ENCODE assay signal across 27 cellular contexts in the genomic region with DNA sequence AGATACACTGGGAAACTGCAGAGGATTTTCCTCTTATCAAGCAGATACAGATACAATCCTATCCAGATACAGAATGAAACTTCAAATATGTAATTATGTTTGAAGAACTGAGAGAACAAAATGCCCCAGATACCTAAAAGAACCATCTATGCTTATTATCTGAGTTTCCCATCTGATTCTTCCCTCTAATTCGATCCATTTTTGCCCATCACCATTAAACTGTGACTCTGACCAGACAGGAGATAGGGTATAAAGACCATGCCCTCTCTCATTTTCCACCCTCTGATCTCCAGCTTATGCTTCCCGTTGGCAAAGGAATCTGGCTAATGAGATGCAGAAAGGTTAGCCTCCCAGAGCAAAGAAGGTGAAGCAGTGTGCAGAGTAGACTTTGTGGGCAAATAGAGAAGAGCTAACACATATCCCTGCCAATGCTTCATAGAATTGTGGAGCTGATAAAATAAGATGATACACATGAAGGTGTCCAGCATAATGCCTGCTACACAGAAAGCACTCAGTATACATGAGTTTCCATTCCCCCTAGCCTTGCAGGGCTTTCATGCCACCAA.
DNase-seq lines count a peak whose midpoint lies in the region; ATAC-seq and TF ChIP-seq lines count a peak whose summit lies in the region.
"Had no signal": no experiment of that assay in that cellular context is flagged by ENCODE, and none has a peak within 500 bp of the region (broad histone marks: within the 10 kb centered on the region; RNA-seq: fewer than 3 reads in every experiment).

No MANE protein-coding gene starts in this region.

- 41 to 60% methylated on average over 2 of the region's 2 CpGs for WGBS in testis, 2 donors

- POLR2A ChIA-PET in PC-3 (lab: Charles Lee; ENCODE audit: unreplicated experiment) = no interaction called here

- H3K9me2 ChIP-seq in PC-3 (replicated peaks; ENCODE audit: low read length) = no peaks in the 10 kb centered on the region

- peak overlapping the region; percentile 100 for H3K27ac ChIP-seq in ACC112 (ENCODE audit: low read depth, low read length)
- H3K27ac ChIP-seq in PC-3 (ENCODE audit: low read length) = peak overlapping the region; percentile 96
- H3K27ac ChIP-seq in colonic mucosa = peak overlapping the region; percentile 58
- no peak overlapping the region for H3K27ac ChIP-seq in testis
- H3K27ac ChIP-seq in ascending aorta = no peak overlapping the region

- H3K4me2 ChIP-seq in PC-3 (ENCODE audit: low read length) = peak overlapping the region; percentile 12; the same call in 1 of the 2 replicates

- H3K79me2 ChIP-seq in ACC112 (ENCODE audit: control insufficient read depth, insufficient read depth, low read length, unreplicated experiment) (no peaks in the 10 kb centered on the region), PC-3 (ENCODE audit: low read length) (no peaks in the 10 kb centered on the region)

- H3F3A ChIP-seq in PC-3 (ENCODE audit: low read length, unreplicated experiment) = peaks cover 12% of the 10 kb centered on the region

- H3K9me3 ChIP-seq in PC-3 (ENCODE audit: low read length) (no peaks in the 10 kb centered on the region), colonic mucosa (no peaks in the 10 kb centered on the region), testis (no peaks in the 10 kb centered on the region), ascending aorta (no peaks in the 10 kb centered on the region)
- H3K9me3 ChIP-seq: esophagus squamous epithelium had no signal

- ATAC-seq in PC-3 (no peak), HG02571 (IDR thresholded peaks at IDR 0.05; ENCODE audit: unreplicated experiment) (no peak)
- ATAC-seq: Panc1; stimulated activated naive CD8-positive, alpha-beta T cell treated with anti-CD3 and anti-CD28 coated beads, Interleukin-15, amount 100 ng/mL, for 72 hours had no signal

- H3K36me3 ChIP-seq in ACC112 (ENCODE audit: insufficient read depth, low read length) (peaks cover 4% of the 10 kb centered on the region; the same call in 1 of the 2 replicates), PC-3 (ENCODE audit: low read depth, low read length) (peaks cover 4% of the 10 kb centered on the region; the same call in 1 of the 2 replicates), colonic mucosa (no peaks in the 10 kb centered on the region), testis (ENCODE audit: low read depth, missing control alignments) (no peaks in the 10 kb centered on the region), ascending aorta (no peaks in the 10 kb centered on the region)
- H3K36me3 ChIP-seq: esophagus squamous epithelium had no signal

- peaks cover 62% of the 10 kb centered on the region for H3K4me1 ChIP-seq in ACC112 (ENCODE audit: control insufficient read depth, insufficient read depth, low read length, unreplicated experiment)
- peaks cover 48% of the 10 kb centered on the region for H3K4me1 ChIP-seq in PC-3 (ENCODE audit: insufficient read depth, low read length)
- no peaks in the 10 kb centered on the region for H3K4me1 ChIP-seq in colonic mucosa
- peaks cover 9% of the 10 kb centered on the region for H3K4me1 ChIP-seq in testis
- H3K4me1 ChIP-seq in ascending aorta = peaks cover 0 to 10% of the 10 kb centered on the region in 2 donors

- intact Hi-C loops in PC-3 (cut with micrococcal nuclease) = loop anchor here (5.0 to 10.0 kb wide), 2 partner anchors 38 to 265 kb away; no protein-coding TSS in a partner anchor
- intact Hi-C loops in colonic mucosa (cut with DNase I) = no loop called here
- intact Hi-C loops in testis (cut with DNase I; ENCODE audit: low total_unique reads) = no loop called here
- intact Hi-C loops in ascending aorta (cut with DNase I) = no loop called here

- H3K27me3 ChIP-seq in ACC112 (ENCODE audit: insufficient read depth, low read length) = no peaks in the 10 kb centered on the region
- H3K27me3 ChIP-seq in PC-3 (ENCODE audit: low read length) = no peaks in the 10 kb centered on the region
- no peaks in the 10 kb centered on the region for H3K27me3 ChIP-seq in colonic mucosa
- no peaks in the 10 kb centered on the region for H3K27me3 ChIP-seq in testis
- H3K27me3 ChIP-seq in ascending aorta = no peaks in the 10 kb centered on the region
- H3K27me3 ChIP-seq: esophagus squamous epithelium had no signal

- H3K9ac ChIP-seq in PC-3 (ENCODE audit: low read length) (peak overlapping the region; percentile 21; the same call in 1 of the 2 replicates), colonic mucosa (ENCODE audit: low read depth in 2 of 2, low read length in 2 of 2) (no peak overlapping the region)

- DNase-seq in PC-3 (no peak), colonic mucosa (no peak), testis (no peak), ascending aorta (ENCODE audit: low spot score in 2 of 2) (no peak), cerebellum (ENCODE audit: low spot score) (no peak)
- DNase-seq: activated B cell treated with CpG ODN at 0.5 μM for 24 hours; activated CD4-positive, alpha-beta T cell treated with anti-CD3 and anti-CD28 coated beads, Interleukin-2, amount 50 U/mL, for 1 hour; activated effector memory CD4-positive, alpha-beta T cell treated with anti-CD3 and anti-CD28 coated beads, Interleukin-2, amount 50 U/mL, for 16 hours; activated naive CD8-positive, alpha-beta T cell treated with anti-CD3 and anti-CD28 coated beads, Interleukin-2, amount 10 ng/mL, durations not matched to agents 7 days and 5 days; activated T-cell treated with anti-CD3 and anti-CD28 coated beads, Interleukin-2, amount 50 U/mL, for 1 hour; CD8-positive, alpha-beta memory T cell; esophagus squamous epithelium; H7; hippocampal formation; NCI-H1048; NCI-H446; NCI-H748 treated with DMSO at 0.1 percent for 48 hours; nephron progenitor cell; retina; SIG-M5; stimulated activated CD4-positive, alpha-beta T cell treated with anti-CD3 and anti-CD28 coated beads, Interleukin-2, amount 100 ng/mL, for 48 hours; stimulated activated naive CD8-positive, alpha-beta T cell treated with anti-CD3 and anti-CD28 coated beads, Interleukin-15, amount 100 ng/mL, for 72 hours had no signal

- H2AFZ ChIP-seq in ACC112 (ENCODE audit: low read length, unreplicated experiment) = peak overlapping the region; percentile 50
- no peak overlapping the region for H2AFZ ChIP-seq in PC-3 (ENCODE audit: low read length)

- BruUV-seq in PC-3 (replicated peaks; lab: Mats Ljungman, UMichigan) = no TSS peak

- no peaks in the 10 kb centered on the region for H3K9me3 Mint-ChIP-seq in nephron
- H3K9me3 Mint-ChIP-seq: activated B cell treated with CpG ODN at 0.5 μM for 24 hours; activated naive CD8-positive, alpha-beta T cell treated with anti-CD3 and anti-CD28 coated beads, Interleukin-2, amount 10 ng/mL, durations not matched to agents 7 days and 5 days; nephron progenitor cell had no signal

- CTCF ChIA-PET in PC-3 (lab: Charles Lee) = interaction anchor here (0.7 kb wide), 1 partner anchor 131 kb away, joined by 5 read pairs; a partner anchor contains a TSS

- H3K27me3 Mint-ChIP-seq in nephron (ENCODE audit: low read depth) = no peaks in the 10 kb centered on the region
- H3K27me3 Mint-ChIP-seq: activated B cell treated with CpG ODN at 0.5 μM for 24 hours; activated naive CD8-positive, alpha-beta T cell treated with anti-CD3 and anti-CD28 coated beads, Interleukin-2, amount 10 ng/mL, durations not matched to agents 7 days and 5 days; CD8-positive, alpha-beta memory T cell had no signal

- TF ChIP-seq CTCF in PC-3 (conservative IDR thresholded peaks at IDR 0.05; ENCODE audit: low read depth, low read length) = no peak
- TF ChIP-seq CTCF in colonic mucosa (IDR thresholded peaks at IDR 0.05) = no peak
- no peak for TF ChIP-seq CTCF in nephron (IDR thresholded peaks at IDR 0.05; ENCODE audit: unreplicated experiment in 3 of 3)
- TF ChIP-seq CTCF in testis (IDR thresholded peaks at IDR 0.05) = no peak
- no peak for TF ChIP-seq CTCF in ascending aorta (IDR thresholded peaks at IDR 0.05)

- TF ChIP-seq POLR2A in testis (IDR thresholded peaks at IDR 0.05) = no peak

- H3K36me3 Mint-ChIP-seq in nephron (ENCODE audit: low read depth) = no peaks in the 10 kb centered on the region
- H3K36me3 Mint-ChIP-seq: activated naive CD8-positive, alpha-beta T cell treated with anti-CD3 and anti-CD28 coated beads, Interleukin-2, amount 10 ng/mL, durations not matched to agents 7 days and 5 days; CD8-positive, alpha-beta memory T cell had no signal

- H3K27ac Mint-ChIP-seq in nephron = peak overlapping the region; percentile 92 to 96 (median 95)
- H3K27ac Mint-ChIP-seq: activated B cell treated with CpG ODN at 0.5 μM for 24 hours; activated naive CD8-positive, alpha-beta T cell treated with anti-CD3 and anti-CD28 coated beads, Interleukin-2, amount 10 ng/mL, durations not matched to agents 7 days and 5 days; CD8-positive, alpha-beta memory T cell; nephron progenitor cell; stimulated activated naive CD8-positive, alpha-beta T cell treated with anti-CD3 and anti-CD28 coated beads, Interleukin-15, amount 100 ng/mL, for 72 hours had no signal

- H3K4me3 ChIP-seq in ACC112 (ENCODE audit: low read depth, low read length) (no peak overlapping the region), PC-3 (ENCODE audit: low read length) (no peak overlapping the region), colonic mucosa (no peak overlapping the region), testis (no peak overlapping the region), ascending aorta (no peak overlapping the region)
- H3K4me3 ChIP-seq: A549, esophagus squamous epithelium had no signal

- H3K4me3 Mint-ChIP-seq in nephron = no peak overlapping the region
- H3K4me3 Mint-ChIP-seq: activated B cell treated with CpG ODN at 0.5 μM for 24 hours; activated naive CD8-positive, alpha-beta T cell treated with anti-CD3 and anti-CD28 coated beads, Interleukin-2, amount 10 ng/mL, durations not matched to agents 7 days and 5 days; CD8-positive, alpha-beta memory T cell; nephron progenitor cell; stimulated activated naive CD8-positive, alpha-beta T cell treated with anti-CD3 and anti-CD28 coated beads, Interleukin-15, amount 100 ng/mL, for 72 hours had no signal

- peaks cover 30% of the 10 kb centered on the region for H3K4me1 Mint-ChIP-seq in nephron
- H3K4me1 Mint-ChIP-seq: activated B cell treated with CpG ODN at 0.5 μM for 24 hours; activated naive CD8-positive, alpha-beta T cell treated with anti-CD3 and anti-CD28 coated beads, Interleukin-2, amount 10 ng/mL, durations not matched to agents 7 days and 5 days; CD8-positive, alpha-beta memory T cell; nephron progenitor cell; stimulated activated naive CD8-positive, alpha-beta T cell treated with anti-CD3 and anti-CD28 coated beads, Interleukin-15, amount 100 ng/mL, for 72 hours had no signal

- H4K20me1 ChIP-seq in PC-3 (ENCODE audit: low read length) = no peaks in the 10 kb centered on the region

Comparison
In these comparisons a context has a peak if more than half of its experiments do, and no peak if none do; other contexts are left out.
1. H3K27ac ChIP-seq: peak in ACC112 (single experiment), PC-3 (single experiment) and colonic mucosa (single experiment); none in testis (0 of 2) and ascending aorta (0 of 2).